25 cellular contexts compared by ENCODE assay signal in genomic region chr22:48799227-48799970, GRCh38.
"Had no signal": no experiment of that assay in that cellular context is flagged by ENCODE, and none has a peak within 500 bp of the region (broad histone marks: within the 10 kb centered on the region; RNA-seq: fewer than 3 reads in every experiment).

No MANE protein-coding gene starts in this region.

- DNase-seq: activated CD4-positive, alpha-beta memory T cell treated with anti-CD3 and anti-CD28 coated beads for 36 hours; activated CD4-positive, alpha-beta T cell treated with anti-CD3 and anti-CD28 coated beads, Interleukin-2, amount 10 ng/mL, durations not matched to agents 24 days and 14 days; activated CD4-positive, CD25-positive, alpha-beta regulatory T cell treated with anti-CD3 and anti-CD28 coated beads, Interleukin-2, amount 50 U/mL, for 72 hours; activated naive CD4-positive, alpha-beta T cell; activated T-cell treated with anti-CD3 and anti-CD28 coated beads, Interleukin-2, amount 50 U/mL, for 4 hours; dermis blood vessel endothelial cell; effector CD8-positive, alpha-beta T cell; esophagus squamous epithelium; midbrain; occipital lobe; small intestine; stimulated activated CD4-positive, alpha-beta T cell treated with anti-CD3 and anti-CD28 coated beads, Interleukin-1b, Interleukin-23, amount 100 ng/mL, for 48 hours; stimulated activated CD4-positive, alpha-beta T cell treated with anti-CD3 and anti-CD28 coated beads, Interleukin-4, amount 100 ng/mL, for 4 hours; stimulated activated CD8-positive, alpha-beta memory T cell treated with anti-CD3 and anti-CD28 coated beads, Interleukin-4, amount 100 ng/mL, for 48 hours; stimulated activated naive CD8-positive, alpha-beta T cell treated with anti-CD3 and anti-CD28 coated beads, Interleukin-15, amount 100 ng/mL, for 72 hours; T-helper 2 cell; thyroid gland; upper lobe of left lung had no signal

- H3K4me3 Mint-ChIP-seq: activated CD4-positive, alpha-beta memory T cell treated with anti-CD3 and anti-CD28 coated beads for 36 hours; activated CD4-positive, alpha-beta T cell treated with anti-CD3 and anti-CD28 coated beads, Interleukin-2, amount 10 ng/mL, durations not matched to agents 24 days and 14 days; activated T-cell treated with anti-CD3 and anti-CD28 coated beads, Interleukin-2, amount 50 U/mL, for 4 hours; activated T-helper 17 cell treated with anti-CD3 and anti-CD28 coated beads, Interleukin-2, amount 50 U/mL, for 72 hours; central memory CD8-positive, alpha-beta T cell; naive thymus-derived CD4-positive, alpha-beta T cell; neural crest cell; stimulated activated memory B cell treated with anti-CD40 and anti-IgM and Interleukin-4, amounts not matched to agents 10 μg/mL and 1 μg/mL and 100 μg/mL, for 72 hours; stimulated activated naive CD8-positive, alpha-beta T cell treated with anti-CD3 and anti-CD28 coated beads, Interleukin-15, amount 100 ng/mL, for 72 hours had no signal

- ATAC-seq: activated naive CD4-positive, alpha-beta T cell treated with anti-CD3 and anti-CD28 coated beads, Interleukin-2, amount 50 U/mL, for 72 hours; activated T-cell treated with anti-CD3 and anti-CD28 coated beads, Interleukin-2, amount 50 U/mL, for 4 hours; activated T-helper 17 cell treated with anti-CD3 and anti-CD28 coated beads, Interleukin-2, amount 50 U/mL, for 72 hours; naive thymus-derived CD4-positive, alpha-beta T cell; sciatic nerve; stimulated activated memory B cell treated with anti-CD40 and anti-IgM and Interleukin-4, amounts not matched to agents 10 μg/mL and 1 μg/mL and 100 μg/mL, for 72 hours; stimulated activated naive CD8-positive, alpha-beta T cell treated with anti-CD3 and anti-CD28 coated beads, Interleukin-15, amount 100 ng/mL, for 72 hours had no signal

- H3K27me3 Mint-ChIP-seq: activated CD4-positive, alpha-beta T cell treated with anti-CD3 and anti-CD28 coated beads, Interleukin-2, amount 10 ng/mL, durations not matched to agents 24 days and 14 days; activated T-helper 17 cell treated with anti-CD3 and anti-CD28 coated beads, Interleukin-2, amount 50 U/mL, for 72 hours; central memory CD8-positive, alpha-beta T cell; stimulated activated memory B cell treated with anti-CD40 and anti-IgM and Interleukin-4, amounts not matched to agents 10 μg/mL and 1 μg/mL and 100 μg/mL, for 72 hours; stimulated activated naive CD8-positive, alpha-beta T cell treated with anti-CD3 and anti-CD28 coated beads, Interleukin-15, amount 100 ng/mL, for 72 hours had no signal

- H3K4me1 Mint-ChIP-seq: activated CD4-positive, alpha-beta T cell treated with anti-CD3 and anti-CD28 coated beads, Interleukin-2, amount 10 ng/mL, durations not matched to agents 24 days and 14 days; activated T-helper 17 cell treated with anti-CD3 and anti-CD28 coated beads, Interleukin-2, amount 50 U/mL, for 72 hours; central memory CD8-positive, alpha-beta T cell; naive thymus-derived CD4-positive, alpha-beta T cell; neural crest cell; stimulated activated memory B cell treated with anti-CD40 and anti-IgM and Interleukin-4, amounts not matched to agents 10 μg/mL and 1 μg/mL and 100 μg/mL, for 72 hours; stimulated activated naive CD8-positive, alpha-beta T cell treated with anti-CD3 and anti-CD28 coated beads, Interleukin-15, amount 100 ng/mL, for 72 hours had no signal

- H3K9me3 Mint-ChIP-seq: activated CD4-positive, alpha-beta memory T cell treated with anti-CD3 and anti-CD28 coated beads for 36 hours; activated CD4-positive, alpha-beta T cell treated with anti-CD3 and anti-CD28 coated beads, Interleukin-2, amount 10 ng/mL, durations not matched to agents 24 days and 14 days; activated T-cell treated with anti-CD3 and anti-CD28 coated beads, Interleukin-2, amount 50 U/mL, for 4 hours; central memory CD8-positive, alpha-beta T cell; neural crest cell had no signal

- H3K36me3 Mint-ChIP-seq: activated CD4-positive, alpha-beta memory T cell treated with anti-CD3 and anti-CD28 coated beads for 36 hours; activated naive CD4-positive, alpha-beta T cell treated with anti-CD3 and anti-CD28 coated beads, Interleukin-2, amount 50 U/mL, for 72 hours; naive thymus-derived CD4-positive, alpha-beta T cell; stimulated activated memory B cell treated with anti-CD40 and anti-IgM and Interleukin-4, amounts not matched to agents 10 μg/mL and 1 μg/mL and 100 μg/mL, for 72 hours had no signal

- H3K27ac Mint-ChIP-seq: activated CD4-positive, alpha-beta memory T cell treated with anti-CD3 and anti-CD28 coated beads for 36 hours; activated CD4-positive, alpha-beta T cell treated with anti-CD3 and anti-CD28 coated beads, Interleukin-2, amount 10 ng/mL, durations not matched to agents 24 days and 14 days; activated naive CD4-positive, alpha-beta T cell treated with anti-CD3 and anti-CD28 coated beads, Interleukin-2, amount 50 U/mL, for 72 hours; activated T-helper 17 cell treated with anti-CD3 and anti-CD28 coated beads, Interleukin-2, amount 50 U/mL, for 72 hours; naive thymus-derived CD4-positive, alpha-beta T cell; stimulated activated memory B cell treated with anti-CD40 and anti-IgM and Interleukin-4, amounts not matched to agents 10 μg/mL and 1 μg/mL and 100 μg/mL, for 72 hours; stimulated activated naive CD8-positive, alpha-beta T cell treated with anti-CD3 and anti-CD28 coated beads, Interleukin-15, amount 100 ng/mL, for 72 hours had no signal
